9 cellular contexts compared by ENCODE assay signal in the genomic region with DNA sequence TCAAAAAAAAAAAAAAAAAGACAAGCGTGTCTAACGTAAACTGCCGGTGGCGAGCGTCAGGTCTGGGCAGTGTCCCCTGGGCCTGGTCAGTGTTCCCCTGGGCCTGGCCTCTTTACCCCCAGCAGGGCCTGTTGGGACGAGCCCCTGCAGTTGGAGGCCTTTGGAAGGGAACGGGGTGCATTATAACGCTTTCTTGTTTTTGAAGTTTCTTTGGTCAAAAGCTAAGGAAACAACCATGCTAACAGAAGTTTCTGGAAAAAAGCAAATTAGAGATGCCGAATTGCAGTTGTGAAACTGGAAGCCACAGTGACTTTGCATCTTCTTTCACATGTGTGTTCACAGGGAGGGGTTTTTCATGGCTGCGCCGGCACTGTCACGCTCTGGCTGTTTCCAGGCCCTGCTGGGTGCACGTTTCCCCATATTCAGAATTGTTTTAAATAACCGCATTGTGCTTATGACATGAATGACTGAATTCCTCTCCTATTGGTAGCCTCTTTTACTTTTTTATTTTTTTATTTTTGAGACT. TPM values are rescaled to one million over a fixed set of nuclear protein-coding genes. Genes with fewer than 3 reads are reported as not detected.
A peak's percentile ranks its signal among the peaks of the same experiment; 100 is the strongest.
DNase-seq lines count a peak whose midpoint lies in the region; ATAC-seq, FAIRE-seq and TF ChIP-seq lines count a peak whose summit lies in the region.
"Had no signal": no experiment of that assay in that cellular context is flagged by ENCODE, and none has a peak within 500 bp of the region (broad histone marks: within the 10 kb centered on the region; RNA-seq: fewer than 3 reads in every experiment).

No MANE protein-coding gene starts in this region.

- H3K36me3 ChIP-seq in HepG2 (replicated peaks in 1 of 2; ENCODE audit: control insufficient read depth in 1 of 2, insufficient read depth in 2 of 2, low read length in 2 of 2): peaks cover 16 to 38% of the 10 kb centered on the region in 2 experiments; a peak in 4 of 5 replicates
- peaks cover 0 to 20% (median 4%) of the 10 kb centered on the region in 4 donors for H3K36me3 ChIP-seq in right lobe of liver
- H3K36me3 ChIP-seq in upper lobe of right lung: peaks cover 31% of the 10 kb centered on the region

- TF ChIP-seq POLR2A in HepG2 (IDR thresholded peaks at IDR 0.05; ENCODE audit: insufficient read depth in 1 of 2, low read depth in 2 of 2, low read length in 2 of 2) (no peak), right lobe of liver (IDR thresholded peaks at IDR 0.05) (no peak)

- no peak for TF ChIP-seq RAD21 in HepG2 (CRISPR knock-in tag; IDR thresholded peaks at IDR 0.05)

- no peak for ATAC-seq in HepG2
- no peak for ATAC-seq in right lobe of liver
- peak; percentile 81 for ATAC-seq in HG02852 (IDR thresholded peaks at IDR 0.05; ENCODE audit: unreplicated experiment)
- ATAC-seq in upper lobe of right lung: peak; percentile 20

- intact Hi-C loops in HepG2 (cut with micrococcal nuclease; ENCODE audit: unreplicated experiment): no loop called here
- intact Hi-C loops in right lobe of liver (cut with DNase I): loop anchor here (5.0 kb wide), 2 partner anchors 162 to 172 kb away; no protein-coding TSS in a partner anchor
- intact Hi-C loops in upper lobe of right lung (cut with DNase I): loop anchor here (10.0 kb wide), 1 partner anchor 99 kb away; no protein-coding TSS in a partner anchor

- BruUV-seq in HepG2 (replicated peaks; lab: Mats Ljungman, UMichigan): TSS peak; percentile 19

- 95% methylated on average over 14 of the region's 14 CpGs for WGBS in HepG2 (ENCODE audit: low lambda C conversion rate)
- WGBS in right lobe of liver (ENCODE audit: insufficient coverage, low coverage, low lambda C conversion rate, missing lambda C conversion rate): 68% methylated on average over 14 of the region's 14 CpGs

- H3K4me1 ChIP-seq in HepG2 (ENCODE audit: insufficient read depth, low read length): peaks cover 2% of the 10 kb centered on the region
- peaks cover 0 to 12% (median 0%) of the 10 kb centered on the region in 4 donors for H3K4me1 ChIP-seq in right lobe of liver
- H3K4me1 ChIP-seq in upper lobe of right lung: no peaks in the 10 kb centered on the region

- H3K27me3 ChIP-seq in HepG2 (ENCODE audit: control insufficient read depth in 1 of 2, insufficient read depth in 2 of 2, low read length in 2 of 2): no peaks in the 10 kb centered on the region
- H3K27me3 ChIP-seq in right lobe of liver: no peaks in the 10 kb centered on the region
- no peaks in the 10 kb centered on the region for H3K27me3 ChIP-seq in upper lobe of right lung

- H3K4me3 ChIP-seq in HepG2 (replicated peaks in 1 of 3; ENCODE audit: insufficient read depth in 1 of 3, low read depth in 2 of 3, low read length in 3 of 3) (no peak overlapping the region), right lobe of liver (no peak overlapping the region), upper lobe of right lung (no peak overlapping the region)
- H3K4me3 ChIP-seq: coronary artery had no signal

- FAIRE-seq in HepG2 (lab: Jason Lieb, UNC): no peak

- no peak overlapping the region for H3K9ac ChIP-seq in HepG2 (ENCODE audit: insufficient read depth, low read depth, low read length)

- no peak for TF ChIP-seq CTCF in HepG2 (CRISPR knock-in tag; IDR thresholded peaks at IDR 0.05)
- TF ChIP-seq CTCF in right lobe of liver (IDR thresholded peaks at IDR 0.05): no peak
- TF ChIP-seq CTCF in upper lobe of right lung (IDR thresholded peaks at IDR 0.05): no peak

- no peaks in the 10 kb centered on the region for H3K79me2 ChIP-seq in HepG2 (ENCODE audit: insufficient read depth, low read length)

- in situ Hi-C loops in HepG2 (cut with HindIII; ENCODE audit: extremely low pct_ligation_motif_present, low pct_unique_long_range_greater_than_20kb): no loop called here

- no peak for DNase-seq in HepG2 (ENCODE audit: low spot score)
- no peak for DNase-seq in right lobe of liver
- peak; percentile 68 for DNase-seq in NCI-H526 treated with DMSO at 0.1 percent for 48 hours (lab: John Stamatoyannopoulos, UW)
- no peak for DNase-seq in upper lobe of right lung
- DNase-seq in stimulated activated CD4-positive, alpha-beta T cell treated with anti-CD3 and anti-CD28 coated beads, Interleukin-2, amount 100 ng/mL, for 48 hours: no peak
- DNase-seq in SK-N-DZ (ENCODE audit: low spot score): no peak
- DNase-seq in NCI-H2171 (lab: John Stamatoyannopoulos, UW): no peak

- POLR2A ChIA-PET in HepG2 (lab: Yijun Ruan, JAX): no interaction called here

- H3K4me2 ChIP-seq in HepG2 (ENCODE audit: low read depth, low read length): no peak overlapping the region

- H3K27ac ChIP-seq in HepG2 (ENCODE audit: extremely low read length, insufficient read depth, low read length) (no peak overlapping the region), right lobe of liver (no peak overlapping the region), upper lobe of right lung (no peak overlapping the region)
- H3K27ac ChIP-seq: coronary artery had no signal

- no peaks in the 10 kb centered on the region for H3K9me3 ChIP-seq in HepG2 (ENCODE audit: low read length)
- H3K9me3 ChIP-seq in right lobe of liver: no peaks in the 10 kb centered on the region
- H3K9me3 ChIP-seq in upper lobe of right lung: no peaks in the 10 kb centered on the region

- H4K20me1 ChIP-seq in HepG2 (ENCODE audit: insufficient read depth, low read length): no peaks in the 10 kb centered on the region

- TF ChIP-seq EP300 in HepG2 (IDR thresholded peaks at IDR 0.05; ENCODE audit: low read depth in 2 of 2, low read length in 2 of 2) (no peak), HepG2 (CRISPR knock-in tag; IDR thresholded peaks at IDR 0.05; ENCODE audit: borderline replicate concordance) (no peak)

- H2AFZ ChIP-seq in HepG2 (ENCODE audit: low read length): no peak overlapping the region

- CTCF ChIA-PET in HepG2 (lab: Yijun Ruan, JAX; ENCODE audit: low intra/inter-chr PET ratio, low total read pairs): no interaction called here

RNA-seq across cellular contexts. Expression of a gene that starts 16.0 kb away (rescaled TPM):
- total RNA-seq in HepG2 (2016; rRNA removed; fragmentation: Illumina TruSeq; extraction: Trizol) (24.6 and 35.1 TPM in 2 replicates), right lobe of liver (10 to 100 TPM in 4 of 6 experiments, 1 to 10 TPM in 2; 8.8 to 25.1 (median 12.9) TPM), upper lobe of right lung (19.0 TPM)
- total RNA-seq in HepG2 (2016; cell fraction: cytosol; rRNA removed; fragmentation: Illumina TruSeq; extraction: Trizol; ENCODE audit: low read depth): 16.9 and 17.1 TPM in 2 replicates
- total RNA-seq in HepG2 (2016; cell fraction: insoluble cytoplasmic fraction; rRNA removed; fragmentation: Illumina TruSeq; extraction: Trizol): 24.1 and 32.9 TPM in 2 replicates
- total RNA-seq in HepG2 (2016; cell fraction: membrane; rRNA removed; fragmentation: Illumina TruSeq; extraction: Trizol): 10.3 and 11.2 TPM in 2 replicates
- 29.9 and 34.8 TPM in 2 replicates for total RNA-seq in HepG2 (2016; cell fraction: nucleus; rRNA removed; fragmentation: Illumina TruSeq; extraction: Trizol)
- polyA plus RNA-seq in HepG2 (2011; rRNA removed): 20.1 and 22.2 TPM in 2 replicates
- polyA plus RNA-seq in HepG2 (2011; cell fraction: cytosol; rRNA removed): 11.2 and 11.3 TPM in 2 replicates
- polyA plus RNA-seq in HepG2 (2011; cell fraction: nucleus; rRNA removed): 110 and 114 TPM in 2 replicates
- 22.7 and 27.0 TPM in 2 replicates for polyA plus RNA-seq in HepG2 (2012)
- polyA plus RNA-seq in HepG2 (2016; cell fraction: cytosol; fragmentation: Illumina TruSeq; extraction: Trizol; ENCODE audit: low read depth): 3.0 and 3.7 TPM in 2 replicates
- 25.7 and 32.8 TPM in 2 replicates for polyA plus RNA-seq in HepG2 (2016; cell fraction: insoluble cytoplasmic fraction; fragmentation: Illumina TruSeq; extraction: Trizol; ENCODE audit: low read depth)
- polyA plus RNA-seq in HepG2 (2016; cell fraction: membrane; fragmentation: Illumina TruSeq; extraction: Trizol; ENCODE audit: low read depth): 4.3 and 6.1 TPM in 2 replicates
- polyA plus RNA-seq in HepG2 (2016; cell fraction: nucleus; fragmentation: Illumina TruSeq; extraction: Trizol; ENCODE audit: insufficient read depth, low read depth): 70.6 and 74.1 TPM in 2 replicates
- polyA minus RNA-seq in HepG2 (2011; rRNA and poly(A)+ RNA removed; ENCODE audit: low replicate concordance): 9.8 and 26.9 TPM in 2 replicates
- polyA minus RNA-seq in HepG2 (2011; cell fraction: cytosol; rRNA and poly(A)+ RNA removed): 5.9 and 9.7 TPM in 2 replicates
- 27.0 and 37.2 TPM in 2 replicates for polyA minus RNA-seq in HepG2 (2011; cell fraction: nucleus; rRNA and poly(A)+ RNA removed)
- polyA plus RNA-seq in SK-N-DZ (2014; cell fraction: cytosol; rRNA removed): 32.7 and 45.9 TPM in 2 replicates
- 93.3 and 129 TPM in 2 replicates for polyA plus RNA-seq in SK-N-DZ (2014; cell fraction: nucleus; rRNA removed)

RNA-seq across cellular contexts. Expression of a gene that starts 29.2 kb away (rescaled TPM):
- total RNA-seq in HepG2 (2016; rRNA removed; fragmentation: Illumina TruSeq; extraction: Trizol) (11.7 and 15.8 TPM in 2 replicates), right lobe of liver (100 to 1,000 TPM in 1 of 6 experiments, 10 to 100 TPM in 5; 16.6 to 137 (median 23.2) TPM), upper lobe of right lung (148 TPM)
- total RNA-seq in HepG2 (2016; cell fraction: cytosol; rRNA removed; fragmentation: Illumina TruSeq; extraction: Trizol; ENCODE audit: low read depth): 8.0 and 9.1 TPM in 2 replicates
- 11.9 and 14.9 TPM in 2 replicates for total RNA-seq in HepG2 (2016; cell fraction: insoluble cytoplasmic fraction; rRNA removed; fragmentation: Illumina TruSeq; extraction: Trizol)
- total RNA-seq in HepG2 (2016; cell fraction: membrane; rRNA removed; fragmentation: Illumina TruSeq; extraction: Trizol): 9.8 and 11.8 TPM in 2 replicates
- 6.6 and 7.1 TPM in 2 replicates for total RNA-seq in HepG2 (2016; cell fraction: nucleus; rRNA removed; fragmentation: Illumina TruSeq; extraction: Trizol)
- 94.1 and 110 TPM in 2 replicates for polyA plus RNA-seq in HepG2 (2011; rRNA removed)
- 129 and 137 TPM in 2 replicates for polyA plus RNA-seq in HepG2 (2011; cell fraction: cytosol; rRNA removed)
- polyA plus RNA-seq in HepG2 (2011; cell fraction: nucleus; rRNA removed): 53.4 and 59.2 TPM in 2 replicates
- polyA plus RNA-seq in HepG2 (2012): 58.7 and 69.9 TPM in 2 replicates
- polyA plus RNA-seq in HepG2 (2016; cell fraction: cytosol; fragmentation: Illumina TruSeq; extraction: Trizol; ENCODE audit: low read depth): 34.3 and 43.0 TPM in 2 replicates
- polyA plus RNA-seq in HepG2 (2016; cell fraction: insoluble cytoplasmic fraction; fragmentation: Illumina TruSeq; extraction: Trizol; ENCODE audit: low read depth): 53.0 and 57.2 TPM in 2 replicates
- polyA plus RNA-seq in HepG2 (2016; cell fraction: membrane; fragmentation: Illumina TruSeq; extraction: Trizol; ENCODE audit: low read depth): 32.8 and 40.2 TPM in 2 replicates
- polyA plus RNA-seq in HepG2 (2016; cell fraction: nucleus; fragmentation: Illumina TruSeq; extraction: Trizol; ENCODE audit: insufficient read depth, low read depth): 34.9 and 36.2 TPM in 2 replicates
- 37.2 and 51.7 TPM in 2 replicates for polyA minus RNA-seq in HepG2 (2011; rRNA and poly(A)+ RNA removed; ENCODE audit: low replicate concordance)
- polyA minus RNA-seq in HepG2 (2011; cell fraction: cytosol; rRNA and poly(A)+ RNA removed): 24.0 and 25.6 TPM in 2 replicates
- polyA minus RNA-seq in HepG2 (2011; cell fraction: nucleus; rRNA and poly(A)+ RNA removed): 9.0 and 15.4 TPM in 2 replicates
- polyA plus RNA-seq in SK-N-DZ (2014; cell fraction: cytosol; rRNA removed): 8.0 and 9.6 TPM in 2 replicates
- 7.8 and 9.3 TPM in 2 replicates for polyA plus RNA-seq in SK-N-DZ (2014; cell fraction: nucleus; rRNA removed)

RNA-seq across cellular contexts. Expression of a gene that starts 59.7 kb away (rescaled TPM):
- total RNA-seq in HepG2 (2016; rRNA removed; fragmentation: Illumina TruSeq; extraction: Trizol) (46.8 and 54.4 TPM in 2 replicates), right lobe of liver (100 to 1,000 TPM in 2 of 6 experiments, 10 to 100 TPM in 4; 56.9 to 111 (median 95.3) TPM), upper lobe of right lung (86.0 TPM)
- total RNA-seq in HepG2 (2016; cell fraction: cytosol; rRNA removed; fragmentation: Illumina TruSeq; extraction: Trizol; ENCODE audit: low read depth): 14.8 and 16.1 TPM in 2 replicates
- total RNA-seq in HepG2 (2016; cell fraction: insoluble cytoplasmic fraction; rRNA removed; fragmentation: Illumina TruSeq; extraction: Trizol): 41.2 and 56.0 TPM in 2 replicates
- 53.6 and 57.0 TPM in 2 replicates for total RNA-seq in HepG2 (2016; cell fraction: membrane; rRNA removed; fragmentation: Illumina TruSeq; extraction: Trizol)
- 49.6 and 56.0 TPM in 2 replicates for total RNA-seq in HepG2 (2016; cell fraction: nucleus; rRNA removed; fragmentation: Illumina TruSeq; extraction: Trizol)
- 32.2 and 40.5 TPM in 2 replicates for polyA plus RNA-seq in HepG2 (2011; rRNA removed)
- polyA plus RNA-seq in HepG2 (2011; cell fraction: cytosol; rRNA removed): 34.8 and 46.1 TPM in 2 replicates
- 58.5 and 63.8 TPM in 2 replicates for polyA plus RNA-seq in HepG2 (2011; cell fraction: nucleus; rRNA removed)
- polyA plus RNA-seq in HepG2 (2012): 30.3 and 31.7 TPM in 2 replicates
- polyA plus RNA-seq in HepG2 (2016; cell fraction: cytosol; fragmentation: Illumina TruSeq; extraction: Trizol; ENCODE audit: low read depth): 19.7 and 23.3 TPM in 2 replicates
- 37.4 and 44.0 TPM in 2 replicates for polyA plus RNA-seq in HepG2 (2016; cell fraction: insoluble cytoplasmic fraction; fragmentation: Illumina TruSeq; extraction: Trizol; ENCODE audit: low read depth)
- 43.7 and 47.5 TPM in 2 replicates for polyA plus RNA-seq in HepG2 (2016; cell fraction: membrane; fragmentation: Illumina TruSeq; extraction: Trizol; ENCODE audit: low read depth)
- 78.1 and 78.9 TPM in 2 replicates for polyA plus RNA-seq in HepG2 (2016; cell fraction: nucleus; fragmentation: Illumina TruSeq; extraction: Trizol; ENCODE audit: insufficient read depth, low read depth)
- 56.4 and 145 TPM in 2 replicates for polyA minus RNA-seq in HepG2 (2011; rRNA and poly(A)+ RNA removed; ENCODE audit: low replicate concordance)
- 41.5 and 50.9 TPM in 2 replicates for polyA minus RNA-seq in HepG2 (2011; cell fraction: cytosol; rRNA and poly(A)+ RNA removed)
- polyA minus RNA-seq in HepG2 (2011; cell fraction: nucleus; rRNA and poly(A)+ RNA removed): 28.1 and 33.7 TPM in 2 replicates
- 9.8 and 11.2 TPM in 2 replicates for polyA plus RNA-seq in SK-N-DZ (2014; cell fraction: cytosol; rRNA removed)
- 9.4 and 14.0 TPM in 2 replicates for polyA plus RNA-seq in SK-N-DZ (2014; cell fraction: nucleus; rRNA removed)

Comparison
In these comparisons a context has a peak if more than half of its experiments do, and no peak if none do; other contexts are left out.
1. ATAC-seq: peak in HG02852 (single experiment) and upper lobe of right lung (single experiment); none in HepG2 (single experiment) and right lobe of liver (0 of 4).